8 cellular contexts compared by ENCODE assay signal in the genomic region with DNA sequence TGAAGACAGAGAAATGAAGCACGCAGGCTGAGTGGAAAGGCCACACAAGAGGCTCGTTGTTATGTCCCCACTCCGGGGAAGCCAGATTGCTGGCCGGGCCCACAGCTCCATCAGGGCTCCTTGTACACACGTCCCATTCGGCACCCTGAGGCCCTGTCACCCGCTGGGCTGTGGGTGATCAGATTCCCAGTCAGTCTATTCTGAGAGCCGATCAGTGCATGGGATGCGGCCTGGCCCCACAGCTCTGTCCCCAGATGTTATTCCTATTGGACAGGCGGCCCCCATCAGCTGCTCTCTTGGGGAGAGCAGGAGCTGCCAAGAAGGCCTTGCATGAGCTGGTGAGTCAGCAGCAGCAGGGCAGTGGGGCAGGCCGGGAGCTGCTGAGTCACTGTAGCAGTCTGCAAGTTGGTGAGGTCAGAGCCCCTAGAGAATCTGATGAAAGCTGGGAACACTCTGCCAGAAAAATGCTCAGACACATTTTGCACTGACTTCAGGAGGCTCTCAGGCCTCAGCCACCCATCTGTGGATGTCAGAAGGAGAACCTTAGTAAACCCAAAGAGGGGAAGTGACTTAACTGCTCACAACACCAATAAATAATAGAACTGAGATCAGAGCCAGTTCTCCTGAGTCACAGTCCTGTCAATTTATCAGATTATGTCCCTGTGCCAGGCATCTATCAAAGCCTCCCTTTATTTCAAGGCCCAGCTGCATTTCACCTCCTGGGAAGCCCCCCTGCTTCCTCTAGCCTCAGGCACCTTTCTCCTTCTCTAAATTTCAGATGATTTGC. TPM values are rescaled to one million over a fixed set of nuclear protein-coding genes. Genes with fewer than 3 reads are reported as not detected.
DNase-seq lines count a peak whose midpoint lies in the region; ATAC-seq and TF ChIP-seq lines count a peak whose summit lies in the region.

No MANE protein-coding gene starts in this region.

- no peak overlapping the region for H4K5ac ChIP-seq in H9 (ENCODE audit: insufficient read length, low read depth, low read length)

- no peak overlapping the region for H2BK20ac ChIP-seq in H9 (ENCODE audit: low read depth, low read length, poor library complexity, severe bottlenecking)

- no peak overlapping the region for H2BK5ac ChIP-seq in H9 (ENCODE audit: insufficient read length, low read length)

- TF ChIP-seq CTCF in H9 (conservative IDR thresholded peaks at IDR 0.05): no peak
- no peak for TF ChIP-seq CTCF in fibroblast of the aortic adventitia (IDR thresholded peaks at IDR 0.05; ENCODE audit: insufficient read depth, low read length)
- TF ChIP-seq CTCF in natural killer cell (IDR thresholded peaks at IDR 0.05): no peak

- no peak overlapping the region for H3K56ac ChIP-seq in H9 (ENCODE audit: insufficient read length, low read depth, low read length)

- H3K18ac ChIP-seq in H9 (ENCODE audit: insufficient read length, low read depth, low read length): no peak overlapping the region

- no peaks in the 10 kb centered on the region for H4K20me1 ChIP-seq in H9 (ENCODE audit: control insufficient read depth, insufficient read depth, insufficient read length)

- H3K4me1 ChIP-seq in H9 (ENCODE audit: insufficient read depth, low read length): no peaks in the 10 kb centered on the region

- no peak overlapping the region for H3K4me2 ChIP-seq in H9 (ENCODE audit: insufficient read depth, insufficient read length, low read length)

- H3K9me3 Mint-ChIP-seq in H9 (no peaks in the 10 kb centered on the region; a peak in 1 of 5 replicates), natural killer cell (no peaks in the 10 kb centered on the region)
- no peaks in the 10 kb centered on the region for H3K9me3 Mint-ChIP-seq in activated T-cell treated with anti-CD3 and anti-CD28 coated beads, Interleukin-2, amount 50 U/mL, for 24 hours

- peak; percentile 45 to 75 (median 55) for ATAC-seq in natural killer cell

- H3K23me2 ChIP-seq in H9 (ENCODE audit: insufficient read length, low read depth, low read length, poor library complexity, severe bottlenecking): no peaks in the 10 kb centered on the region

- intact Hi-C loops in natural killer cell (cut with micrococcal nuclease): no loop called here

- H3K4me3 Mint-ChIP-seq in H9 (no peak overlapping the region), natural killer cell (no peak overlapping the region)
- no peak overlapping the region for H3K4me3 Mint-ChIP-seq in activated T-cell treated with anti-CD3 and anti-CD28 coated beads, Interleukin-2, amount 50 U/mL, for 24 hours

- no peak overlapping the region for H3K23ac ChIP-seq in H9 (ENCODE audit: insufficient read length, low read depth, low read length)

- peaks cover 14 to 17% of the 10 kb centered on the region in 2 experiments for H3K4me1 Mint-ChIP-seq in H9
- peaks cover 15% of the 10 kb centered on the region for H3K4me1 Mint-ChIP-seq in activated T-cell treated with anti-CD3 and anti-CD28 coated beads, Interleukin-2, amount 50 U/mL, for 24 hours (ENCODE audit: low read depth)
- H3K4me1 Mint-ChIP-seq in natural killer cell: no peaks in the 10 kb centered on the region

- no peak overlapping the region for H4K91ac ChIP-seq in H9 (ENCODE audit: insufficient read length, low read depth, low read length)

- H3K14ac ChIP-seq in H9 (ENCODE audit: insufficient read depth, low read length): no peak overlapping the region; the same call in 1 of the 2 replicates

- no peaks in the 10 kb centered on the region for H3K9me3 ChIP-seq in H9 (ENCODE audit: control insufficient read depth, low read depth, low read length)

- H3T11ph ChIP-seq in H9 (ENCODE audit: low read length): no peak overlapping the region

- H3K27ac Mint-ChIP-seq in H9 (peak overlapping the region in 2 of 3 experiments; percentile 93 to 99; a peak in 4 of 7 replicates), natural killer cell (no peak overlapping the region)
- peak overlapping the region; percentile 85 for H3K27ac Mint-ChIP-seq in activated T-cell treated with anti-CD3 and anti-CD28 coated beads, Interleukin-2, amount 50 U/mL, for 24 hours

- no CpG with 5 or more reads among the region's 11 CpGs for WGBS in H9 (ENCODE audit: extremely low coverage, insufficient read length, low lambda C conversion rate)

- H2AFZ ChIP-seq in H9 (ENCODE audit: low read length): no peak overlapping the region

- H3K27me3 Mint-ChIP-seq in H9 (ENCODE audit: low read depth) (no peaks in the 10 kb centered on the region), natural killer cell (ENCODE audit: low read depth in 2 of 2) (peaks cover 0 to 6% of the 10 kb centered on the region in 2 donors)
- no peaks in the 10 kb centered on the region for H3K27me3 Mint-ChIP-seq in activated T-cell treated with anti-CD3 and anti-CD28 coated beads, Interleukin-2, amount 50 U/mL, for 24 hours

- H3K79me1 ChIP-seq in H9 (ENCODE audit: insufficient read depth, low read depth, low read length, poor library complexity, severe bottlenecking): no peaks in the 10 kb centered on the region

- DNase-seq in CMK (ENCODE audit: low read depth) (peak; percentile 77), H9 (peak; percentile 93), NCI-H2196 treated with DMSO at 0.1 percent for 48 hours (lab: John Stamatoyannopoulos, UW; ENCODE audit: unreplicated experiment) (peak; percentile 40), fibroblast of the aortic adventitia (ENCODE audit: low read depth) (peak; percentile 100), natural killer cell (no peak), ureter (ENCODE audit: low spot score) (peak; percentile 93), NCI-H128 (lab: John Stamatoyannopoulos, UW; ENCODE audit: unreplicated experiment) (no peak)
- peak; percentile 50 for DNase-seq in activated T-cell treated with anti-CD3 and anti-CD28 coated beads, Interleukin-2, amount 50 U/mL, for 24 hours

- H3K27me3 ChIP-seq in H9 (ENCODE audit: insufficient read depth, low read length): no peaks in the 10 kb centered on the region

- H2BK120ac ChIP-seq in H9 (ENCODE audit: low read depth, low read length, poor library complexity, severe bottlenecking): no peak overlapping the region

- no peaks in the 10 kb centered on the region for H3K79me2 ChIP-seq in H9 (ENCODE audit: insufficient read depth, low read length)

- H3K36me3 Mint-ChIP-seq in H9 (ENCODE audit: insufficient read depth in 1 of 3, low read depth in 3 of 3): no peaks in the 10 kb centered on the region
- no peaks in the 10 kb centered on the region for H3K36me3 Mint-ChIP-seq in activated T-cell treated with anti-CD3 and anti-CD28 coated beads, Interleukin-2, amount 50 U/mL, for 24 hours (ENCODE audit: low read depth)
- H3K36me3 Mint-ChIP-seq in natural killer cell: no peaks in the 10 kb centered on the region

- H4K8ac ChIP-seq in H9 (replicated peaks; ENCODE audit: insufficient read length, low read depth, low read length): no peak overlapping the region

- no peak overlapping the region for H3K4ac ChIP-seq in H9 (ENCODE audit: low read depth, low read length)

- H2BK12ac ChIP-seq in H9 (ENCODE audit: insufficient read length, low read depth, low read length): no peak overlapping the region

- H3K9ac ChIP-seq in H9 (ENCODE audit: extremely low read depth, insufficient read length, low read length): no peak overlapping the region

- H3K4me3 ChIP-seq in fibroblast of the aortic adventitia (ENCODE audit: low read depth, low read length): no peak overlapping the region

- no peak overlapping the region for H2AK5ac ChIP-seq in H9 (ENCODE audit: insufficient read length, low read length)

- H2BK15ac ChIP-seq in H9 (ENCODE audit: low read depth, low read length): no peak overlapping the region

- H3K27ac ChIP-seq in H9 (ENCODE audit: insufficient read length, low read depth, low read length): no peak overlapping the region

RNA-seq across cellular contexts. Expression of gene PSAP, which starts 9.4 kb away (rescaled TPM):
- total RNA-seq in H9 (2021) (336 and 346 TPM in 2 replicates), fibroblast of the aortic adventitia (ENCODE audit: low replicate concordance) (615 and 2,167 TPM in 2 replicates), natural killer cell (100 to 1,000 TPM; 324 to 488 (median 428) TPM), ureter (737 TPM)

Comparison
In these comparisons a context has a peak if more than half of its experiments do, and no peak if none do; other contexts are left out.
1. DNase-seq: peak in CMK (single experiment), H9 (single experiment), NCI-H2196 treated with DMSO at 0.1 percent for 48 hours (single experiment), activated T-cell treated with anti-CD3 and anti-CD28 coated beads, Interleukin-2, amount 50 U/mL, for 24 hours (single experiment), fibroblast of the aortic adventitia (single experiment) and ureter (single experiment); none in natural killer cell (single experiment) and NCI-H128 (single experiment).
2. H3K27ac Mint-ChIP-seq: peak in H9 (2 of 3) and activated T-cell treated with anti-CD3 and anti-CD28 coated beads, Interleukin-2, amount 50 U/mL, for 24 hours (single experiment); none in natural killer cell (0 of 2).